Comparison of ENCODE assay signal across 20 cellular contexts in genomic region chr20:25292176-25292891, GRCh38.
"Had no signal": no experiment of that assay in that cellular context is flagged by ENCODE, and none has a peak within 500 bp of the region (broad histone marks: within the 10 kb centered on the region; RNA-seq: fewer than 3 reads in every experiment).

No MANE protein-coding gene starts in this region.

- H3K9me3 Mint-ChIP-seq: activated B cell treated with CpG ODN at 0.5 μM for 24 hours; activated CD4-positive, alpha-beta memory T cell treated with anti-CD3 and anti-CD28 coated beads, Interleukin-2, amount 10 ng/mL, durations not matched to agents 7 days and 5 days; activated T-helper 2 cell treated with anti-CD3 and anti-CD28 coated beads, Interferon-gamma antibody, Interleukin-2, Interleukin-4, amounts not matched to agents 10 μg/mL and 5 μg/mL and 100 μg/mL, durations not matched to agents 14 hours and 24 hours and 36 hours; neural crest cell; stimulated activated memory B cell treated with anti-CD40 and anti-IgM and Interleukin-4, amounts not matched to agents 10 μg/mL and 1 μg/mL and 100 μg/mL, for 72 hours; T-cell had no signal

- ATAC-seq: activated CD8-positive, alpha-beta memory T cell treated with anti-CD3 and anti-CD28 coated beads, Interleukin-2, amount 10 ng/mL, durations not matched to agents 7 days and 5 days; psoas muscle; sciatic nerve; SK-N-SH treated with all-trans-retinoic acid at 6 μM for 48 hours; stimulated activated memory B cell treated with anti-CD40 and anti-IgM and Interleukin-4, amounts not matched to agents 10 μg/mL and 1 μg/mL and 100 μg/mL, for 72 hours; T-cell had no signal

- H3K4me3 Mint-ChIP-seq: activated B cell treated with CpG ODN at 0.5 μM for 24 hours; activated CD4-positive, alpha-beta memory T cell treated with anti-CD3 and anti-CD28 coated beads, Interleukin-2, amount 10 ng/mL, durations not matched to agents 7 days and 5 days; activated CD8-positive, alpha-beta memory T cell treated with anti-CD3 and anti-CD28 coated beads, Interleukin-2, amount 10 ng/mL, durations not matched to agents 7 days and 5 days; stimulated activated memory B cell treated with anti-CD40 and anti-IgM and Interleukin-4, amounts not matched to agents 10 μg/mL and 1 μg/mL and 100 μg/mL, for 72 hours; T-cell had no signal

- DNase-seq: activated B cell treated with CpG ODN at 0.5 μM for 24 hours; activated CD4-positive, alpha-beta memory T cell treated with anti-CD3 and anti-CD28 coated beads, Interleukin-2, amount 10 ng/mL, durations not matched to agents 7 days and 5 days; activated CD4-positive, alpha-beta T cell treated with anti-CD3 and anti-CD28 coated beads for 4 hours; activated CD8-positive, alpha-beta memory T cell treated with anti-CD3 and anti-CD28 coated beads, Interleukin-2, amount 10 ng/mL, durations not matched to agents 7 days and 5 days; activated naive CD4-positive, alpha-beta T cell treated with anti-CD3 and anti-CD28 coated beads, Interleukin-2, amount 50 U/mL, for 16 hours; aorta; effector memory CD4-positive, alpha-beta T cell; foreskin fibroblast; hypothalamus; islet precursor cell; stimulated activated CD4-positive, alpha-beta T cell treated with anti-CD3 and anti-CD28 coated beads, Interleukin-4, amount 100 ng/mL, for 4 hours; T-cell; T-helper 9 cell; tibial artery had no signal

- H3K27me3 Mint-ChIP-seq: activated B cell treated with CpG ODN at 0.5 μM for 24 hours; activated CD4-positive, alpha-beta memory T cell treated with anti-CD3 and anti-CD28 coated beads, Interleukin-2, amount 10 ng/mL, durations not matched to agents 7 days and 5 days; activated CD8-positive, alpha-beta memory T cell treated with anti-CD3 and anti-CD28 coated beads, Interleukin-2, amount 10 ng/mL, durations not matched to agents 7 days and 5 days; stimulated activated memory B cell treated with anti-CD40 and anti-IgM and Interleukin-4, amounts not matched to agents 10 μg/mL and 1 μg/mL and 100 μg/mL, for 72 hours; T-cell had no signal

- H3K36me3 Mint-ChIP-seq: activated CD8-positive, alpha-beta memory T cell treated with anti-CD3 and anti-CD28 coated beads, Interleukin-2, amount 10 ng/mL, durations not matched to agents 7 days and 5 days had no signal

- H3K27ac Mint-ChIP-seq: activated B cell treated with CpG ODN at 0.5 μM for 24 hours; activated CD4-positive, alpha-beta memory T cell treated with anti-CD3 and anti-CD28 coated beads, Interleukin-2, amount 10 ng/mL, durations not matched to agents 7 days and 5 days; activated CD8-positive, alpha-beta memory T cell treated with anti-CD3 and anti-CD28 coated beads, Interleukin-2, amount 10 ng/mL, durations not matched to agents 7 days and 5 days; activated T-helper 2 cell treated with anti-CD3 and anti-CD28 coated beads, Interferon-gamma antibody, Interleukin-2, Interleukin-4, amounts not matched to agents 10 μg/mL and 5 μg/mL and 100 μg/mL, durations not matched to agents 14 hours and 24 hours and 36 hours; stimulated activated memory B cell treated with anti-CD40 and anti-IgM and Interleukin-4, amounts not matched to agents 10 μg/mL and 1 μg/mL and 100 μg/mL, for 72 hours; T-cell had no signal
